In genomic region chr14:31561155-31561846, GRCh38 we compare ENCODE assay signal across 8 cellular contexts. TPM values are rescaled to one million over a fixed set of nuclear protein-coding genes. Genes with fewer than 3 reads are reported as not detected.
DNase-seq lines count a peak whose midpoint lies in the region; ATAC-seq and TF ChIP-seq lines count a peak whose summit lies in the region.

TSS of gene NUBPL (plus strand) at chr14:31561404. CDS start at chr14:31561440, 36 bp downstream.

- H3K4me3 ChIP-seq in GM06990 (replicated peaks; ENCODE audit: low read depth, low read length) = peak within 1 kb of the TSS; percentile 99
- H3K4me3 ChIP-seq in thymus (ENCODE audit: low read length) = peak within 1 kb of the TSS; percentile 92

- peaks cover 35% of the 10 kb centered on the region for H3K4me1 Mint-ChIP-seq in activated naive CD8-positive, alpha-beta T cell (ENCODE audit: low read depth)
- H3K4me1 Mint-ChIP-seq in osteocyte (ENCODE audit: unreplicated experiment) = peaks cover 22% of the 10 kb centered on the region

- peaks cover 2% of the 10 kb centered on the region for H3K4me1 ChIP-seq in thymus (ENCODE audit: control insufficient read depth, insufficient read depth, low read length)

- peaks cover 2% of the 10 kb centered on the region for H3K36me3 Mint-ChIP-seq in activated naive CD8-positive, alpha-beta T cell
- no peaks in the 10 kb centered on the region for H3K36me3 Mint-ChIP-seq in osteocyte (ENCODE audit: unreplicated experiment)

- H3K9me3 Mint-ChIP-seq in activated naive CD8-positive, alpha-beta T cell (ENCODE audit: low read depth) = no peaks in the 10 kb centered on the region
- H3K9me3 Mint-ChIP-seq in osteocyte (ENCODE audit: unreplicated experiment) = no peaks in the 10 kb centered on the region

- H3K36me3 ChIP-seq in GM06990 (ENCODE audit: control insufficient read depth, insufficient read depth, low read length) (no peaks in the 10 kb centered on the region), thymus (ENCODE audit: control insufficient read depth, insufficient read depth) (no peaks in the 10 kb centered on the region)

- TF ChIP-seq CTCF in GM06990 (IDR thresholded peaks at IDR 0.05; ENCODE audit: insufficient read depth, low read length, poor library complexity, severe bottlenecking) (no peak), osteocyte (IDR thresholded peaks at IDR 0.05) (no peak)

- peak within 1 kb of the TSS; percentile 98 for H3K27ac ChIP-seq in thymus (ENCODE audit: low read depth)

- H3K27me3 Mint-ChIP-seq in activated naive CD8-positive, alpha-beta T cell = peaks cover 2% of the 10 kb centered on the region
- H3K27me3 Mint-ChIP-seq in osteocyte (ENCODE audit: unreplicated experiment) = peaks cover 16% of the 10 kb centered on the region

- intact Hi-C loops in head of caudate nucleus (cut with DNase I) = no loop called here

- WGBS in thymus = under 1% methylated on average over 34 of the region's 34 CpGs

- peak within 1 kb of the TSS; percentile 97 for H3K4me3 Mint-ChIP-seq in activated naive CD8-positive, alpha-beta T cell
- H3K4me3 Mint-ChIP-seq in osteocyte (ENCODE audit: unreplicated experiment) = peak within 1 kb of the TSS; percentile 96

- ATAC-seq in HG02588 (IDR thresholded peaks at IDR 0.05; ENCODE audit: unreplicated experiment) (peak; percentile 96), SK-N-SH treated with all-trans-retinoic acid at 6 μM for 48 hours (peak; percentile 94)

- DNase-seq in GM06990 (ENCODE audit: extremely low read depth, insufficient read length) (peak; percentile 97), NCI-H1092 (lab: John Stamatoyannopoulos, UW) (peak; percentile 93), head of caudate nucleus (peak; percentile 90 to 99 (median 96)), osteocyte (ENCODE audit: extremely low spot score, unreplicated experiment) (peak; percentile 98)

- H3K27ac Mint-ChIP-seq in activated naive CD8-positive, alpha-beta T cell = peak within 1 kb of the TSS; percentile 97
- peak within 1 kb of the TSS; percentile 97 for H3K27ac Mint-ChIP-seq in osteocyte (ENCODE audit: unreplicated experiment)

- no peaks in the 10 kb centered on the region for H3K9me3 ChIP-seq in thymus (ENCODE audit: control insufficient read depth)

- H3K27me3 ChIP-seq in GM06990 (replicated peaks; ENCODE audit: control insufficient read depth, insufficient read depth, low read length) (no peaks in the 10 kb centered on the region), thymus (ENCODE audit: control insufficient read depth, insufficient read depth) (no peaks in the 10 kb centered on the region)

TF ChIP-seq in SK-N-SH treated with all-trans-retinoic acid at 6 μM for 48 hours, 23 proteins besides CTCF, POLR2A, EP300 and RAD21:
- TF ChIP-seq PATZ1 (CRISPR knock-in tag; IDR thresholded peaks at IDR 0.05; ENCODE audit: borderline replicate concordance) (0 out of 2 replicates have a peak, but pooled peaks have one; percentile 16), TSHZ2 (CRISPR knock-in tag; IDR thresholded peaks at IDR 0.05) (no peak)

RNA-seq across cellular contexts. Expression of gene NUBPL, which starts in this region (rescaled TPM):
- total RNA-seq in osteocyte = 9.5 and 11.6 TPM in 2 replicates
- 7.4 TPM for polyA plus RNA-seq in thymus

Comparison
In these comparisons a context has a peak if more than half of its experiments do, and no peak if none do; other contexts are left out.
1. Peak in every context shown above with its lines: DNase-seq, ATAC-seq, H3K4me3 ChIP-seq and H3K27ac ChIP-seq.